Comparison of ENCODE assay signal across 1 cellular context in genomic region chr1:25907473-25908058, GRCh38.
TF ChIP-seq lines count a peak whose summit lies in the region.

No MANE protein-coding gene starts in this region.

TF ChIP-seq in H1, 55 proteins besides CTCF, POLR2A, EP300 and RAD21:
- TF ChIP-seq CHD1 (IDR thresholded peaks at IDR 0.05; ENCODE audit: low read depth, low read length) (no peak), SP4 (IDR thresholded peaks at IDR 0.05; ENCODE audit: low read length) (no peak), CBX8 (IDR thresholded peaks at IDR 0.05; ENCODE audit: borderline replicate concordance, low read depth, low read length) (no peak), TCF12 (IDR thresholded peaks at IDR 0.05; ENCODE audit: low read depth, low read length) (no peak), RFX5 (IDR thresholded peaks at IDR 0.05; ENCODE audit: borderline replicate concordance, low read depth, low read length) (no peak), FOSL1 (IDR thresholded peaks at IDR 0.05; ENCODE audit: insufficient read depth, low read depth, low read length) (no peak), E2F6 (IDR thresholded peaks at IDR 0.05) (no peak), CHD2 (IDR thresholded peaks at IDR 0.05; ENCODE audit: low read length) (no peak), JUN (IDR thresholded peaks at IDR 0.05; ENCODE audit: low read depth, low read length) (no peak), CHD7 (IDR thresholded peaks at IDR 0.05; ENCODE audit: insufficient replicate concordance, low read length) (no peak), SIX5 (IDR thresholded peaks at IDR 0.05; ENCODE audit: low read depth, low read length) (no peak)
TF ChIP-seq in H1: peak in this region for 0.
